In genomic region chrX:124963717-124964116, GRCh38 we compare ENCODE assay signal across 32 cellular contexts. TPM values are rescaled to one million over a fixed set of nuclear protein-coding genes. Genes with fewer than 3 reads are reported as not detected.
"Had no signal": no experiment of that assay in that cellular context is flagged by ENCODE, and none has a peak within 500 bp of the region (broad histone marks: within the 10 kb centered on the region; RNA-seq: fewer than 3 reads in every experiment).

TSS of gene TENM1 (minus strand) at chrX:124963817.

- H3K9me3 Mint-ChIP-seq: activated CD4-positive, alpha-beta memory T cell treated with anti-CD3 and anti-CD28 coated beads, Interleukin-2, amount 10 ng/mL, durations not matched to agents 7 days and 5 days; activated CD4-positive, alpha-beta T cell treated with anti-CD3 and anti-CD28 coated beads, Interleukin-2, amount 10 ng/mL, durations not matched to agents 7 days and 5 days; activated T-cell treated with anti-CD3 and anti-CD28 coated beads, Interleukin-2, amount 50 U/mL, for 4 hours; activated T-helper 17 cell treated with anti-CD3 and anti-CD28 coated beads, Interleukin-2, amount 50 U/mL, for 72 hours; central memory CD8-positive, alpha-beta T cell; effector memory CD8-positive, alpha-beta T cell; T-helper 2 cell treated with Interferon-gamma antibody and Interleukin-4, amounts not matched to agents 5 μg/mL and 100 μg/mL, for 36 hours had no signal

- H3K4me1 ChIP-seq: esophagus muscularis mucosa, foreskin keratinocyte, gastroesophageal sphincter, heart right ventricle had no signal

- H3K4me3 ChIP-seq: esophagus muscularis mucosa, gastroesophageal sphincter, heart right ventricle had no signal

- H3K4me1 Mint-ChIP-seq: activated CD4-positive, alpha-beta memory T cell treated with anti-CD3 and anti-CD28 coated beads, Interleukin-2, amount 10 ng/mL, durations not matched to agents 7 days and 5 days; activated CD4-positive, alpha-beta T cell treated with anti-CD3 and anti-CD28 coated beads, Interleukin-2, amount 10 ng/mL, durations not matched to agents 7 days and 5 days; activated T-helper 17 cell treated with anti-CD3 and anti-CD28 coated beads, Interleukin-2, amount 50 U/mL, for 72 hours; central memory CD8-positive, alpha-beta T cell; T-helper 17 cell had no signal

- H3K4me3 Mint-ChIP-seq: activated CD4-positive, alpha-beta memory T cell treated with anti-CD3 and anti-CD28 coated beads, Interleukin-2, amount 10 ng/mL, durations not matched to agents 7 days and 5 days; activated CD4-positive, alpha-beta T cell treated with anti-CD3 and anti-CD28 coated beads, Interleukin-2, amount 10 ng/mL, durations not matched to agents 7 days and 5 days; activated naive CD8-positive, alpha-beta T cell; activated T-cell treated with anti-CD3 and anti-CD28 coated beads, Interleukin-2, amount 50 U/mL, for 4 hours; activated T-helper 17 cell treated with anti-CD3 and anti-CD28 coated beads, Interleukin-2, amount 50 U/mL, for 72 hours; central memory CD8-positive, alpha-beta T cell; effector memory CD8-positive, alpha-beta T cell; T-helper 17 cell; T-helper 2 cell treated with Interferon-gamma antibody and Interleukin-4, amounts not matched to agents 5 μg/mL and 100 μg/mL, for 36 hours had no signal

- H3K36me3 Mint-ChIP-seq: activated naive CD8-positive, alpha-beta T cell had no signal

- H3K27me3 ChIP-seq: brain microvascular endothelial cell, esophagus muscularis mucosa, foreskin keratinocyte, gastroesophageal sphincter, heart right ventricle had no signal

- ATAC-seq: activated T-cell treated with anti-CD3 and anti-CD28 coated beads, Interleukin-2, amount 50 U/mL, for 4 hours; activated T-helper 17 cell treated with anti-CD3 and anti-CD28 coated beads, Interleukin-2, amount 50 U/mL, for 72 hours; effector memory CD8-positive, alpha-beta T cell; foreskin keratinocyte; gastroesophageal sphincter; heart right ventricle; T-helper 17 cell had no signal

- H3K27me3 Mint-ChIP-seq: activated CD4-positive, alpha-beta T cell treated with anti-CD3 and anti-CD28 coated beads, Interleukin-2, amount 10 ng/mL, durations not matched to agents 7 days and 5 days; activated naive CD8-positive, alpha-beta T cell; activated T-helper 17 cell treated with anti-CD3 and anti-CD28 coated beads, Interleukin-2, amount 50 U/mL, for 72 hours; central memory CD8-positive, alpha-beta T cell; effector memory CD8-positive, alpha-beta T cell; T-helper 17 cell had no signal

- H3K9me3 ChIP-seq: esophagus muscularis mucosa, gastroesophageal sphincter, heart right ventricle had no signal

- H3K36me3 ChIP-seq: brain microvascular endothelial cell, esophagus muscularis mucosa, gastroesophageal sphincter, heart right ventricle had no signal

- H3K27ac Mint-ChIP-seq: activated CD4-positive, alpha-beta memory T cell treated with anti-CD3 and anti-CD28 coated beads, Interleukin-2, amount 10 ng/mL, durations not matched to agents 7 days and 5 days; activated CD4-positive, alpha-beta T cell treated with anti-CD3 and anti-CD28 coated beads, Interleukin-2, amount 10 ng/mL, durations not matched to agents 7 days and 5 days; activated naive CD8-positive, alpha-beta T cell; activated T-helper 17 cell treated with anti-CD3 and anti-CD28 coated beads, Interleukin-2, amount 50 U/mL, for 72 hours; effector memory CD8-positive, alpha-beta T cell; T-helper 17 cell; T-helper 2 cell treated with Interferon-gamma antibody and Interleukin-4, amounts not matched to agents 5 μg/mL and 100 μg/mL, for 36 hours had no signal

- H3K27ac ChIP-seq: brain microvascular endothelial cell, esophagus muscularis mucosa, foreskin keratinocyte, gastroesophageal sphincter, heart right ventricle had no signal

- DNase-seq: activated CD4-positive, alpha-beta memory T cell treated with anti-CD3 and anti-CD28 coated beads, Interleukin-2, amount 10 ng/mL, durations not matched to agents 7 days and 5 days; activated CD4-positive, alpha-beta T cell treated with anti-CD3 and anti-CD28 coated beads for 1 hour; activated CD4-positive, alpha-beta T cell treated with anti-CD3 and anti-CD28 coated beads for 4 hours; activated CD4-positive, alpha-beta T cell treated with anti-CD3 and anti-CD28 coated beads, Interleukin-2, amount 10 ng/mL, durations not matched to agents 7 days and 5 days; activated CD4-positive, alpha-beta T cell treated with anti-CD3 and anti-CD28 coated beads, Interleukin-2, amount 50 U/mL, for 4 hours; activated CD8-positive, alpha-beta memory T cell treated with anti-CD3 and anti-CD28 coated beads for 24 hours; activated effector memory CD4-positive, alpha-beta T cell treated with Interleukin-2 at 50 U/mL for 16 hours; activated gamma-delta T cell treated with Interleukin-2 at 50 U/mL for 16 hours; activated naive CD4-positive, alpha-beta T cell treated with anti-CD3 and anti-CD28 coated beads, Interleukin-2, amount 50 U/mL, for 16 hours; activated naive CD4-positive, alpha-beta T cell treated with Interleukin-2 at 50 U/mL for 16 hours; activated T-cell treated with anti-CD3 and anti-CD28 coated beads, Interleukin-2, amount 50 U/mL, for 4 hours; amniotic stem cell; anterior cingulate cortex; brain microvascular endothelial cell; cortex of kidney; dermis blood vessel endothelial cell; effector CD4-positive, alpha-beta T cell; effector memory CD8-positive, alpha-beta T cell; erythroblast; foreskin keratinocyte; heart right ventricle; T-helper 1 cell; T-helper 17 cell; T1000 had no signal

RNA-seq across cellular contexts. Expression of gene TENM1, which starts in this region (rescaled TPM):
- total RNA-seq: chondrocyte, dermis blood vessel endothelial cell, foreskin keratinocyte, glomerular endothelial cell had no signal
- polyA plus RNA-seq: foreskin keratinocyte had no signal
